In genomic region chrX:155263854-155264628, GRCh38 we compare ENCODE assay signal across 8 cellular contexts. TPM values are rescaled to one million over a fixed set of nuclear protein-coding genes. Genes with fewer than 3 reads are reported as not detected.
A peak's percentile ranks its signal among the peaks of the same experiment; 100 is the strongest.
DNase-seq lines count a peak whose midpoint lies in the region; ATAC-seq, FAIRE-seq and TF ChIP-seq lines count a peak whose summit lies in the region.

Gene RAB39B, minus strand, starts transcription at chrX:155264491. Its CDS starts 203 bp downstream, at chrX:155264288.

- CTCF ChIA-PET in activated CD8-positive, alpha-beta memory T cell treated with anti-CD3 and anti-CD28 coated beads for 36 hours (lab: Charles Lee): no interaction called here
- CTCF ChIA-PET in H1 (lab: Charles Lee; ENCODE audit: partially characterized antibody): no interaction called here

- TF ChIP-seq POLR2A in H1 (IDR thresholded peaks at IDR 0.05; ENCODE audit: control extremely low read depth in 1 of 2, low read depth in 2 of 2, low read length in 2 of 2): peak in 1 of 2 experiments; percentile 55; a peak in 1 of 3 replicates

- H3K79me1 ChIP-seq in H1 (ENCODE audit: low read depth, low read length): no peaks in the 10 kb centered on the region

- no peak within 1 kb of the TSS for H3K14ac ChIP-seq in H1 (ENCODE audit: insufficient read length)

- FAIRE-seq in H1 (lab: Jason Lieb, UNC): peak; percentile 57

- peak within 1 kb of the TSS; percentile 65 to 72 for H3K4me2 ChIP-seq in H1 (ENCODE audit: insufficient read depth in 1 of 2, low read depth in 2 of 2, low read length in 2 of 2)

- H3K18ac ChIP-seq in H1 (ENCODE audit: extremely low read depth, low read length): no peak within 1 kb of the TSS; the same call in 1 of the 2 replicates

- H2BK15ac ChIP-seq in H1 (ENCODE audit: low read length): no peak within 1 kb of the TSS

- H2AK5ac ChIP-seq in H1 (ENCODE audit: low read depth, low read length): no peak within 1 kb of the TSS

- WGBS in H1 (ENCODE audit: extremely low coverage in 1 of 2, insufficient coverage in 1 of 2, insufficient read length in 1 of 2, insufficient replicate concordance in 2 of 2, low coverage in 1 of 2, low lambda C conversion rate in 2 of 2, missing lambda C conversion rate in 1 of 2), 2 experiments: 2% methylated on average over 27 of the region's 58 CpGs; no CpG with 5 or more reads in 1 of the 2 experiments

- no peak within 1 kb of the TSS; the same call in 1 of the 2 replicates for H3K27ac ChIP-seq in H1 (ENCODE audit: low read depth, low read length)

- peak within 1 kb of the TSS; percentile 53; the same call in 1 of the 2 replicates for H2AFZ ChIP-seq in H1 (ENCODE audit: low read length)

- H2BK5ac ChIP-seq in H1 (ENCODE audit: low read depth, low read length): no peak within 1 kb of the TSS

- H4K20me1 ChIP-seq in H1 (replicated peaks in 1 of 2; ENCODE audit: control insufficient read depth in 1 of 2, insufficient read depth in 2 of 2, low read length in 2 of 2): no peaks in the 10 kb centered on the region

- no peaks in the 10 kb centered on the region for H3K27me3 Mint-ChIP-seq in mesothelial cell of epicardium (ENCODE audit: low read depth)

- H3K36me3 ChIP-seq in H1 (ENCODE audit: control insufficient read depth in 2 of 4, insufficient read depth in 4 of 4, low read length in 3 of 4): no peaks in the 10 kb centered on the region

- H3K56ac ChIP-seq in H1 (replicated peaks; ENCODE audit: insufficient read length, low read depth, low read length): no peak within 1 kb of the TSS

- TF ChIP-seq CTCF in H1 (IDR thresholded peaks at IDR 0.05; ENCODE audit: control extremely low read depth in 1 of 3, insufficient read depth in 1 of 3, low read depth in 1 of 3, low read length in 3 of 3) (no peak), mesothelial cell of epicardium (IDR thresholded peaks at IDR 0.05; ENCODE audit: unreplicated experiment) (no peak)

- H3K4me1 ChIP-seq in H1 (replicated peaks in 1 of 4; ENCODE audit: control insufficient read depth in 3 of 4, insufficient read depth in 4 of 4, low read length in 3 of 4): no peaks in the 10 kb centered on the region; a peak in 1 of 7 replicates

- peak; percentile 92 for ATAC-seq in GM18909 (IDR thresholded peaks at IDR 0.05; ENCODE audit: poor library complexity, unreplicated experiment)
- ATAC-seq in HG03175 (IDR thresholded peaks at IDR 0.05; ENCODE audit: unreplicated experiment): peak; percentile 94

- no peaks in the 10 kb centered on the region for H3K36me3 Mint-ChIP-seq in mesothelial cell of epicardium

- H3K23me2 ChIP-seq in H1 (ENCODE audit: low read depth, low read length): no peaks in the 10 kb centered on the region; the same call in 1 of the 2 replicates

- peak in 1 of 2 experiments; percentile 7; a peak in 2 of 4 replicates for TF ChIP-seq RAD21 in H1 (IDR thresholded peaks at IDR 0.05 in 1 of 2, conservative IDR thresholded peaks at IDR 0.05 in 1 of 2; ENCODE audit: low read depth in 2 of 2, low read length in 2 of 2)

- TF ChIP-seq EP300 in H1 (IDR thresholded peaks at IDR 0.05; ENCODE audit: borderline replicate concordance in 1 of 2, low read depth in 2 of 2, low read length in 2 of 2): no peak

- no peak within 1 kb of the TSS for H2BK20ac ChIP-seq in H1 (ENCODE audit: low read length)

- DNase-seq in AML-193 (lab: John Stamatoyannopoulos, UW) (peak; percentile 41 to 51), NCI-H510A (lab: John Stamatoyannopoulos, UW) (peak; percentile 76), H1 (ENCODE audit: low read depth in 1 of 2, low spot score in 2 of 2) (peak; percentile 34 to 64), mesothelial cell of epicardium (ENCODE audit: low spot score in 2 of 2, unreplicated experiment in 2 of 2) (peak in 1 of 2 experiments; percentile 47)
- DNase-seq in stimulated activated CD8-positive, alpha-beta memory T cell treated with anti-CD3 and anti-CD28 coated beads, Interleukin-15, amount 100 ng/mL, for 48 hours (ENCODE audit: low read depth in 2 of 2): peak; percentile 47 to 60

- H3K27me3 ChIP-seq in H1 (replicated peaks in 1 of 4; ENCODE audit: control insufficient read depth in 3 of 4, extremely low read depth in 1 of 4, insufficient read depth in 3 of 4, low read length in 3 of 4): no peaks in the 10 kb centered on the region

- H3K4me3 ChIP-seq in H1 (ENCODE audit: extremely low read depth in 1 of 4, insufficient read depth in 2 of 4, low read depth in 3 of 4, low read length in 4 of 4): peak within 1 kb of the TSS; percentile 75 to 95 (median 80)

- peak within 1 kb of the TSS; percentile 66 for H3K4me3 Mint-ChIP-seq in mesothelial cell of epicardium

- H3K9me3 Mint-ChIP-seq in mesothelial cell of epicardium: peaks cover 28% of the 10 kb centered on the region

- peaks cover 2% of the 10 kb centered on the region for H3K4me1 Mint-ChIP-seq in mesothelial cell of epicardium

- POLR2A ChIA-PET in activated CD8-positive, alpha-beta memory T cell treated with anti-CD3 and anti-CD28 coated beads for 36 hours (lab: Charles Lee): interaction anchor here (0.6 kb wide), 1 partner anchor 237 kb away, joined by 3 read pairs; the partner anchor contains the start of gene FUNDC2
- POLR2A ChIA-PET in H1 (lab: Charles Lee; ENCODE audit: partially characterized antibody): interaction anchor here (0.6 to 1.8 kb wide), 4 partner anchors 12 to 24 kb away, joined by 3 to 8 read pairs (median 3); no protein-coding TSS in a partner anchor

- H2BK12ac ChIP-seq in H1 (ENCODE audit: low read depth, low read length): no peak within 1 kb of the TSS

- no peak within 1 kb of the TSS for H2BK120ac ChIP-seq in H1 (replicated peaks; ENCODE audit: low read depth, low read length)

- H3K79me2 ChIP-seq in H1 (ENCODE audit: control insufficient read depth in 1 of 2, insufficient read depth in 2 of 2, low read length in 2 of 2): peaks cover 0 to 11% of the 10 kb centered on the region in 2 experiments; a peak in 2 of 4 replicates

- H3K9ac ChIP-seq in H1 (replicated peaks in 1 of 4; ENCODE audit: extremely low read depth in 1 of 4, low read depth in 3 of 4, low read length in 3 of 4): peak within 1 kb of the TSS; percentile 29 to 76 (median 48)

- H3K4ac ChIP-seq in H1 (replicated peaks; ENCODE audit: insufficient read length, low read depth, low read length): no peak within 1 kb of the TSS

- H3K23ac ChIP-seq in H1 (ENCODE audit: insufficient read length): no peak within 1 kb of the TSS

- H3K27ac Mint-ChIP-seq in mesothelial cell of epicardium: no peak within 1 kb of the TSS

- no peak within 1 kb of the TSS for H4K91ac ChIP-seq in H1 (replicated peaks; ENCODE audit: insufficient read length, low read length)

- peak within 1 kb of the TSS; percentile 60 for H4K5ac ChIP-seq in H1 (ENCODE audit: insufficient read length, low read depth, low read length)

- H4K8ac ChIP-seq in H1 (ENCODE audit: extremely low read depth, insufficient read depth, low read length): peak within 1 kb of the TSS; percentile 90

- H3K9me3 ChIP-seq in H1 (ENCODE audit: insufficient read depth in 2 of 2, low read depth in 1 of 2, low read length in 1 of 2): no peaks in the 10 kb centered on the region

TF ChIP-seq in H1, 55 proteins besides CTCF, POLR2A, EP300 and RAD21 (continues in another document):
- TF ChIP-seq HDAC2 (IDR thresholded peaks at IDR 0.05; ENCODE audit: borderline replicate concordance in 1 of 2, low read depth in 2 of 2, low read length in 2 of 2): no peak
- peak; percentile 73 for TF ChIP-seq ASH2L (IDR thresholded peaks at IDR 0.05; ENCODE audit: low read length)
- no peak for TF ChIP-seq CHD2 (IDR thresholded peaks at IDR 0.05; ENCODE audit: low read length)
- TF ChIP-seq EGR1 (IDR thresholded peaks at IDR 0.05; ENCODE audit: borderline replicate concordance, low read depth, low read length): no peak
- TF ChIP-seq SRF (IDR thresholded peaks at IDR 0.05; ENCODE audit: low read depth, low read length): no peak
- peak; percentile 95 for TF ChIP-seq MAFK (IDR thresholded peaks at IDR 0.05; ENCODE audit: low read depth, low read length)
- TF ChIP-seq RNF2 (IDR thresholded peaks at IDR 0.05; ENCODE audit: borderline replicate concordance, low read depth, low read length, missing control alignments, poor library complexity, severe bottlenecking): no peak
- TF ChIP-seq SUZ12 (IDR thresholded peaks at IDR 0.05; ENCODE audit: low read length): no peak
- TF ChIP-seq KDM4A (IDR thresholded peaks at IDR 0.05; ENCODE audit: low read depth, low read length, severe bottlenecking): peak; percentile 79
- TF ChIP-seq TAF1 (IDR thresholded peaks at IDR 0.05; ENCODE audit: low read depth, low read length): peak; percentile 34; the same call in 1 of the 2 replicates
- TF ChIP-seq SP4 (IDR thresholded peaks at IDR 0.05; ENCODE audit: low read length): no peak
- TF ChIP-seq FOSL1 (IDR thresholded peaks at IDR 0.05; ENCODE audit: insufficient read depth, low read depth, low read length): no peak
- TF ChIP-seq CHD1 (IDR thresholded peaks at IDR 0.05; ENCODE audit: low read depth, low read length): no peak
- peak; percentile 38; the same call in 1 of the 2 replicates for TF ChIP-seq ATF3 (IDR thresholded peaks at IDR 0.05; ENCODE audit: insufficient read depth, low read depth, low read length)
- TF ChIP-seq CEBPB (IDR thresholded peaks at IDR 0.05; ENCODE audit: low read depth, low read length): peak; percentile 61
- no peak for TF ChIP-seq CBX5 (IDR thresholded peaks at IDR 0.05; ENCODE audit: low read depth, low read length)
- TF ChIP-seq CREB1 (IDR thresholded peaks at IDR 0.05): peak; percentile 78
- TF ChIP-seq TBP (IDR thresholded peaks at IDR 0.05; ENCODE audit: low read depth, low read length): no peak; the same call in 1 of the 2 replicates
- TF ChIP-seq TEAD4 (IDR thresholded peaks at IDR 0.05; ENCODE audit: low read depth, low read length): no peak
- no peak for TF ChIP-seq SIX5 (IDR thresholded peaks at IDR 0.05; ENCODE audit: low read depth, low read length)

RNA-seq across cellular contexts. Expression of gene RAB39B, which starts in this region (rescaled TPM):
- 10 to 100 TPM; 12.3 to 12.5 TPM for total RNA-seq in activated CD8-positive, alpha-beta memory T cell treated with anti-CD3 and anti-CD28 coated beads for 36 hours
- 8.8 and 9.3 TPM in 2 replicates for total RNA-seq in H1 (2021; fragmentation: NEBNext Ultra II Directional; extraction: Animal tissue kit (Norgen Biotek cat#: 25700))
- polyA plus RNA-seq in H1 (2011; rRNA removed): 3.0 and 3.1 TPM in 2 replicates
- 4.1 TPM for polyA plus RNA-seq in H1 (2011; cell fraction: cytosol; rRNA removed)
- 7.1 TPM for polyA plus RNA-seq in H1 (2011; cell fraction: nucleus; rRNA removed)
- 5.2 to 7.6 TPM (median 6.4 TPM) in 4 replicates for polyA plus RNA-seq in H1 (2012, experiment 1 of 2)
- polyA plus RNA-seq in H1 (2012, experiment 2 of 2): 2.0 TPM
- 6.5 TPM for polyA plus RNA-seq in H1 (2013, experiment 1 of 2)
- polyA plus RNA-seq in H1 (2013, experiment 2 of 2): 6.2 TPM
- 4.1 and 4.7 TPM in 2 replicates for polyA minus RNA-seq in H1 (2011; rRNA and poly(A)+ RNA removed)
- 4.3 TPM for polyA minus RNA-seq in H1 (2011; cell fraction: cytosol; rRNA and poly(A)+ RNA removed)
- 9.1 TPM for polyA minus RNA-seq in H1 (2011; cell fraction: nucleus; rRNA and poly(A)+ RNA removed)
- 1.6 to 1.9 TPM (median 1.7 TPM) in 3 replicates for total RNA-seq in mesothelial cell of epicardium
